8 cellular contexts compared by ENCODE assay signal in the genomic region with DNA sequence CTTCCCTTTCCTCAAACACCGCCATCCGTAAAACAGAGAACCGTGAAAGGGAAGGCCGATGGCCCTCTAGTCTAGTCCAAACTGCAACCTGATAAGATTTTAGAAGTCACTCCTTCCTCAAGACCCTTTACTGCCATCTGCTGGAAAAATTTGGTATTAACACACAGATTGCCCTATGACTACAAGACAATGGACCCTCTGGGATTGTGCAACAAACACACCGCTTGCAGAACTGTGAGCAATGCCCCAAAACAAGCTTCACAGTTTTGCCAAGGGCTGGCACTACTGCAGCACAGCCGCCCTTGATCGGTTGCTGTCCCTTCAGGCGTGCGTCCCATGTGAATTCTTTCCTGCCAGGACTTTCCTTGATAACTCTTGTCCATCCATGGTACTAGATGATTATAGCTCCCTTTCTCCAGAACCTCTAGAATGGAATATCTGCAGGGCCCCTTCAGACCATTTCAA. TPM values are rescaled to one million over a fixed set of nuclear protein-coding genes. Genes with fewer than 3 reads are reported as not detected.
A peak's percentile ranks its signal among the peaks of the same experiment; 100 is the strongest.
DNase-seq lines count a peak whose midpoint lies in the region; ATAC-seq and TF ChIP-seq lines count a peak whose summit lies in the region.

No MANE protein-coding gene starts in this region.

- CTCF ChIA-PET in BJ (lab: Yijun Ruan, JAX) (interaction anchor here (0.6 to 2.0 kb wide), 15 partner anchors 9 to 1213 kb away, joined by 3 to 9 read pairs (median 4); no protein-coding TSS in a partner anchor), MCF 10A (lab: Yijun Ruan, JAX) (interaction anchor here (0.6 to 3.9 kb wide), 32 partner anchors 9 to 1544 kb away, joined by 3 to 27 read pairs (median 3); no protein-coding TSS in a partner anchor)

- peaks cover 16% of the 10 kb centered on the region for H3K4me1 Mint-ChIP-seq in MCF 10A (ENCODE audit: insufficient read depth, unreplicated experiment)

- TF ChIP-seq CTCF in BJ (IDR thresholded peaks at IDR 0.05; ENCODE audit: insufficient read depth, low read depth, low read length) = peak; percentile 72
- TF ChIP-seq CTCF in MCF 10A (IDR thresholded peaks at IDR 0.05; ENCODE audit: unreplicated experiment) = peak; percentile 62

- ATAC-seq in GM18870 (IDR thresholded peaks at IDR 0.05; ENCODE audit: unreplicated experiment) = peak; percentile 95
- peak; percentile 81 for ATAC-seq in HG03060 (IDR thresholded peaks at IDR 0.05; ENCODE audit: low read depth, unreplicated experiment)

- H3K4me3 Mint-ChIP-seq in MCF 10A (ENCODE audit: unreplicated experiment) = no peak overlapping the region

- no peaks in the 10 kb centered on the region for H3K27me3 Mint-ChIP-seq in MCF 10A (ENCODE audit: insufficient read depth, unreplicated experiment)

- DNase-seq in BJ (ENCODE audit: low read depth) = peak; percentile 66
- peak; percentile 59 to 81 for DNase-seq in NCI-H1930 (lab: John Stamatoyannopoulos, UW)
- peak; percentile 24 for DNase-seq in T follicular helper cell (ENCODE audit: low read depth)
- DNase-seq in MCF 10A (ENCODE audit: unreplicated experiment) = peak; percentile 98
- DNase-seq in islet precursor cell = peak; percentile 88
- peak; percentile 47 for DNase-seq in stimulated activated CD4-positive, alpha-beta T cell treated with anti-CD3 and anti-CD28 coated beads, Interleukin-2, amount 100 ng/mL, for 4 hours (ENCODE audit: low read depth)

- POLR2A ChIA-PET in BJ (lab: Charles Lee) = interaction anchor here (0.6 kb wide), 1 partner anchor 198 kb away, joined by 4 read pairs; no protein-coding TSS in a partner anchor
- POLR2A ChIA-PET in MCF 10A (lab: Yijun Ruan, JAX) = interaction anchor here (1.0 to 1.8 kb wide), 2 partner anchors 9 to 23 kb away, joined by 4 to 6 read pairs; a partner anchor contains a TSS

- BruUV-seq in MCF 10A (replicated peaks; lab: Mats Ljungman, UMichigan) = no TSS peak

- H3K36me3 Mint-ChIP-seq in MCF 10A (ENCODE audit: insufficient read depth, unreplicated experiment) = peaks cover 6% of the 10 kb centered on the region

- no peak overlapping the region for H3K4me3 ChIP-seq in BJ (ENCODE audit: low read depth, low read length)

- intact Hi-C loops in MCF 10A (cut with micrococcal nuclease) = loop anchor here (1.0 to 10.0 kb wide), 7 partner anchors 125 to 1213 kb away; no protein-coding TSS in a partner anchor

- H3K36me3 ChIP-seq in BJ (ENCODE audit: control insufficient read depth, insufficient read depth, low read length) = no peaks in the 10 kb centered on the region

- no peaks in the 10 kb centered on the region for H3K9me3 Mint-ChIP-seq in MCF 10A (ENCODE audit: unreplicated experiment)

- no peaks in the 10 kb centered on the region for H3K27me3 ChIP-seq in BJ (ENCODE audit: control insufficient read depth, insufficient read depth, low read length)

- no peak overlapping the region for H3K27ac Mint-ChIP-seq in MCF 10A (ENCODE audit: low read depth, unreplicated experiment)

RNA-seq across cellular contexts. Expression of a gene that starts 23.1 kb away (rescaled TPM):
- 4.0 and 12.6 TPM in 2 replicates for polyA plus RNA-seq in BJ (2011; rRNA removed)
- 1.5 and 2.3 TPM in 2 replicates for polyA minus RNA-seq in BJ (2011; rRNA and poly(A)+ RNA removed)
- total RNA-seq in MCF 10A (2022) = 43.8 and 44.3 TPM in 2 replicates

Comparison
In these comparisons a context has a peak if more than half of its experiments do, and no peak if none do; other contexts are left out.
1. DNase-seq: peak in every context shown above with its lines; median percentile 98 in MCF 10A; 88 in islet precursor cell; 70 in NCI-H1930; 66 in BJ; 47 in stimulated activated CD4-positive, alpha-beta T cell treated with anti-CD3 and anti-CD28 coated beads, Interleukin-2, amount 100 ng/mL, for 4 hours; 24 in T follicular helper cell.